19 cellular contexts compared by ENCODE assay signal in the genomic region with DNA sequence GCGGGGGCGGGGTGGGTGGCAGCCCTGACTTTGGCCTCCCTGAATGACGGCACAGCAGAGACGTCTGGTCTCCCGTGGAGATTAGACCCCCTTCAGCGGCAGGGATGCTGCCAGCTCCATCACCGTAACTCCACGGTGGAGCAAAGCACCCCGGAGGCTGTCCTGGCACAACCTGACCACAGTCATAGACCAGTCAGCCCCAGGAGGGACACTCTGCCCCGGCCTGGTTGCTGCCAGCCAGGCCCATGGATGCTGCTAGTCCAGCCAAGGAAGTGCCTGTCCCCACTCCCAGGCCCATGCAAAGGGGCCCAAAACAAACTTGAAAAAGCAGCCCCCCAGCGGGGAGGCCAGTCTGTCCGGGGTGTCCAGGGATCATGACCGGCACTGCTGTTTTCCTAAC. TPM values are rescaled to one million over a fixed set of nuclear protein-coding genes. Genes with fewer than 3 reads are reported as not detected.
DNase-seq lines count a peak whose midpoint lies in the region; ATAC-seq and TF ChIP-seq lines count a peak whose summit lies in the region.
"Had no signal": no experiment of that assay in that cellular context is flagged by ENCODE, and none has a peak within 500 bp of the region (broad histone marks: within the 10 kb centered on the region; RNA-seq: fewer than 3 reads in every experiment).

No MANE protein-coding gene starts in this region.

- no peaks in the 10 kb centered on the region for H3F3A ChIP-seq in PC-3 (ENCODE audit: low read length, unreplicated experiment)

- H3K36me3 Mint-ChIP-seq in endodermal cell (ENCODE audit: low read depth), result no peaks in the 10 kb centered on the region
- H3K36me3 Mint-ChIP-seq: CD4-positive, CD25-positive, alpha-beta regulatory T cell had no signal

- H4K20me1 ChIP-seq in PC-3 (ENCODE audit: low read length), result no peaks in the 10 kb centered on the region

- H3K9me3 Mint-ChIP-seq in endodermal cell, result no peaks in the 10 kb centered on the region
- H3K9me3 Mint-ChIP-seq: CD4-positive, CD25-positive, alpha-beta regulatory T cell had no signal

- H3K9me2 ChIP-seq in PC-3 (replicated peaks; ENCODE audit: low read length), result no peaks in the 10 kb centered on the region

- no peak overlapping the region for H3K4me2 ChIP-seq in PC-3 (ENCODE audit: low read length)

- no peaks in the 10 kb centered on the region for H3K9me3 ChIP-seq in endodermal cell (ENCODE audit: control insufficient read depth, low read length)
- no peaks in the 10 kb centered on the region for H3K9me3 ChIP-seq in sigmoid colon
- no peaks in the 10 kb centered on the region for H3K9me3 ChIP-seq in PC-3 (ENCODE audit: low read length)

- BruUV-seq in PC-3 (replicated peaks; lab: Mats Ljungman, UMichigan), result no TSS peak

- DNase-seq in D341Med (ENCODE audit: low spot score), result peak; percentile 20
- DNase-seq in HuH-7 (ENCODE audit: low spot score), result peak; percentile 19
- DNase-seq in endodermal cell, result peak; percentile 42
- peak; percentile 27 for DNase-seq in sigmoid colon
- DNase-seq in DMS79 (lab: John Stamatoyannopoulos, UW), result no peak
- no peak for DNase-seq in PC-3
- DNase-seq: ACHN; CD4-positive, CD25-positive, alpha-beta regulatory T cell; DMS53; KBM-7; MV-4-11; NCI-H1417 treated with DMSO at 0.1 percent for 48 hours; NCI-H2029; NCI-H2171; NCI-H446; NCI-H748 treated with DMSO at 0.1 percent for 48 hours had no signal

- H3K4me1 Mint-ChIP-seq in endodermal cell, result peaks cover 21% of the 10 kb centered on the region
- H3K4me1 Mint-ChIP-seq: CD4-positive, CD25-positive, alpha-beta regulatory T cell had no signal

- TF ChIP-seq CTCF in endodermal cell (conservative IDR thresholded peaks at IDR 0.05), result no peak
- TF ChIP-seq CTCF in sigmoid colon (IDR thresholded peaks at IDR 0.05), result no peak
- TF ChIP-seq CTCF in PC-3 (conservative IDR thresholded peaks at IDR 0.05; ENCODE audit: low read depth, low read length), result no peak

- H3K27ac ChIP-seq in endodermal cell (ENCODE audit: low read depth, low read length), result no peak overlapping the region
- H3K27ac ChIP-seq in sigmoid colon, result no peak overlapping the region
- H3K27ac ChIP-seq in PC-3 (ENCODE audit: low read length), result no peak overlapping the region
- H3K27ac ChIP-seq: SK-N-MC had no signal

- no peaks in the 10 kb centered on the region for H3K79me2 ChIP-seq in PC-3 (ENCODE audit: low read length)

- no peak overlapping the region for H3K27ac Mint-ChIP-seq in endodermal cell

- POLR2A ChIA-PET in PC-3 (lab: Charles Lee; ENCODE audit: unreplicated experiment), result no interaction called here

- H3K4me1 ChIP-seq in endodermal cell (ENCODE audit: control insufficient read depth, insufficient read depth, low read length) (peaks cover 6% of the 10 kb centered on the region), sigmoid colon (no peaks in the 10 kb centered on the region), PC-3 (ENCODE audit: insufficient read depth, low read length) (peaks cover 48% of the 10 kb centered on the region)

- intact Hi-C loops in sigmoid colon (cut with DNase I), result no loop called here
- intact Hi-C loops in PC-3 (cut with micrococcal nuclease), result no loop called here

- no peak for TF ChIP-seq POLR2A in sigmoid colon (IDR thresholded peaks at IDR 0.05)

- 92 to 95% methylated on average over 10 to 13 of the region's 13 CpGs for WGBS in endodermal cell (ENCODE audit: insufficient coverage in 1 of 2, insufficient read length in 1 of 2), 2 experiments
- WGBS in sigmoid colon, 2 donors, result 91 to 92% methylated on average over 13 of the region's 13 CpGs

- H2AFZ ChIP-seq in PC-3 (ENCODE audit: low read length), result no peak overlapping the region

- no peak overlapping the region for H3K9ac ChIP-seq in endodermal cell (ENCODE audit: extremely low read depth, low read length, poor library complexity, severe bottlenecking)
- H3K9ac ChIP-seq in PC-3 (ENCODE audit: low read length), result no peak overlapping the region

- H3K4me3 Mint-ChIP-seq in endodermal cell, result no peak overlapping the region
- H3K4me3 Mint-ChIP-seq: CD4-positive, CD25-positive, alpha-beta regulatory T cell had no signal

- CTCF ChIA-PET in PC-3 (lab: Charles Lee), result no interaction called here

- TF ChIP-seq EP300 in sigmoid colon (IDR thresholded peaks at IDR 0.05), result no peak

- H3K27me3 ChIP-seq in endodermal cell (ENCODE audit: control insufficient read depth, insufficient read depth, low read length, poor library complexity, severe bottlenecking) (peaks cover 17% of the 10 kb centered on the region), sigmoid colon (peaks cover 0 to 40% (median 6%) of the 10 kb centered on the region in 3 donors), PC-3 (ENCODE audit: low read length) (no peaks in the 10 kb centered on the region)

- ATAC-seq in PC-3 (no peak), HG03175 (IDR thresholded peaks at IDR 0.05; ENCODE audit: unreplicated experiment) (no peak)
- ATAC-seq: HCT116 had no signal

- peaks cover 9% of the 10 kb centered on the region for H3K27me3 Mint-ChIP-seq in endodermal cell (ENCODE audit: insufficient read depth)

- H3K4me3 ChIP-seq in endodermal cell (ENCODE audit: low read length), result no peak overlapping the region
- H3K4me3 ChIP-seq in sigmoid colon, result no peak overlapping the region
- H3K4me3 ChIP-seq in PC-3 (ENCODE audit: low read length), result no peak overlapping the region
- H3K4me3 ChIP-seq: SK-N-MC had no signal

- no peaks in the 10 kb centered on the region for H3K36me3 ChIP-seq in endodermal cell (ENCODE audit: control insufficient read depth, insufficient read depth, low read length)
- no peaks in the 10 kb centered on the region for H3K36me3 ChIP-seq in sigmoid colon
- H3K36me3 ChIP-seq in PC-3 (ENCODE audit: low read depth, low read length), result no peaks in the 10 kb centered on the region

RNA-seq across cellular contexts. Expression of gene ANO1, which starts 11.5 kb away (rescaled TPM):
- total RNA-seq in endodermal cell (1 to 10 TPM; 3.0 to 7.7 TPM), sigmoid colon (10 to 100 TPM; 17.4 to 33.9 (median 20.2) TPM), PC-3 (2014; rRNA removed) (184 and 244 TPM in 2 replicates)
- 1.1 TPM for polyA plus RNA-seq in endodermal cell (2013, experiment 1 of 2)
- 0.62 TPM for polyA plus RNA-seq in endodermal cell (2013, experiment 2 of 2)
- 1 to 10 TPM in 2 of 3 donors, under 1 TPM in 1; 0.60 to 5.7 (median 3.0) TPM for polyA plus RNA-seq in sigmoid colon
- total RNA-seq: CD4-positive, CD25-positive, alpha-beta regulatory T cell had no signal
- polyA plus RNA-seq: CD4-positive, CD25-positive, alpha-beta regulatory T cell had no signal

Comparison
In these comparisons a context has a peak if more than half of its experiments do, and no peak if none do; other contexts are left out.
1. DNase-seq: peak in D341Med (single experiment), HuH-7 (single experiment), endodermal cell (single experiment) and sigmoid colon (single experiment); none in DMS79 (single experiment) and PC-3 (single experiment).